Comparison of ENCODE assay signal across 1 cellular context in genomic region chr11:69431893-69432738, GRCh38.
TF ChIP-seq lines count a peak whose summit lies in the region.

No MANE protein-coding gene starts in this region.

TF ChIP-seq in GM12878, 131 proteins besides CTCF, POLR2A, EP300 and RAD21:
- TF ChIP-seq ZNF24 (IDR thresholded peaks at IDR 0.05), result peak; percentile 83
- TF ChIP-seq SREBF2 (IDR thresholded peaks at IDR 0.05; ENCODE audit: low read length), result no peak
TF ChIP-seq in GM12878: peak in this region for 1.
